ENCODE assay signal across 9 cellular contexts in the genomic region with DNA sequence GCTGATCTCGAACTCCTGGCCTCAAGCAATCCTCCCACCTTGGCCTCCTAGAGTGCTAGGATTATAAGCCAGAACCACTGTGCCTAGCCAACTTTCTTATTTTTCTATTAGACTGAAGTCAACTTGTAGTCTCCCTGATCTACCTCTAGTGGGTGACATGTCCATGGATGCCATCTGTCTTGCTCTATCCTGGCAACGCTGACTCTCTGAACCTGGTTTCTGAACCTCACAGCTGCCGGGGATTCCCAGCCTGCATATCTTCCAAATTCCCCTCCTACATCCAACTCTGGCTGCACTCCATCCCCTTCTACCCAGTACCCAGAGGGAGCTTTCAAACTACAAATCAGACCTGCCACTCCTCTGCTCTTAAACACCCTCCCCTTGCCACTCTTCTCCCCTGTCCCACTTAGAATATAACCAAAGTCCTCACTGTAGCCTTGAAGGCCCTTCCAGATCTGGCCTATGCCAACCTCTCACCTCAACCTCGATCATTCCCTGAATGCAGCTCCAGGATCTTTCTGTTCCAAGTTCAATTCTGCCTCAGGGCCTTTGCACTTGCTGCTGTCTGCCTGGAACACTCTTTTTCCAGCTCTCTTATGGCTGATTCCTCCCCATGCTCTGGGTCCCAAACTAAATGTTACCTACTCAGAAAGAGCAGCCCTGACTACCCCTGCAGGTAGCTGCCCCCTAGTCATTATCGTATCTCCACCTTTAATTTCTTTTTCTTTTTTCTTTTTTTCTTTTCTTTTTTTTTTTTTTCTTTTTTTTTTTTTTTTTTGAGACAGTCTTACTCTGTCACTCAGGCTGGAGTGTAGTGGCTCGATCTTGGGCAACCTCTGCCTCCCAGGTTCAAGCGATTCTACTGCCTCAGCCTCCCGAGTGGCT. TPM values are rescaled to one million over a fixed set of nuclear protein-coding genes. Genes with fewer than 3 reads are reported as not detected.
DNase-seq lines count a peak whose midpoint lies in the region; ATAC-seq and TF ChIP-seq lines count a peak whose summit lies in the region.
"Had no signal": no experiment of that assay in that cellular context is flagged by ENCODE, and none has a peak within 500 bp of the region (broad histone marks: within the 10 kb centered on the region; RNA-seq: fewer than 3 reads in every experiment).

No MANE protein-coding gene starts in this region.

- H3K9me3 Mint-ChIP-seq in brain: peaks cover 0 to 4% (median 0%) of the 10 kb centered on the region in 5 experiments

- no peak overlapping the region for H3K4me3 ChIP-seq in SK-N-SH (ENCODE audit: low read depth in 2 of 2, low read length in 1 of 2)
- no peak overlapping the region for H3K4me3 ChIP-seq in trophoblast cell (ENCODE audit: low read depth, low read length)
- H3K4me3 ChIP-seq: gastrocnemius medialis had no signal

- no peak overlapping the region for H2BK5ac ChIP-seq in trophoblast cell (ENCODE audit: low read depth, low read length, poor library complexity)

- no peak overlapping the region for H2AFZ ChIP-seq in SK-N-SH (ENCODE audit: low read depth)
- no peak overlapping the region for H2AFZ ChIP-seq in trophoblast cell (ENCODE audit: insufficient read depth, low read length, poor library complexity)

- H3K9ac ChIP-seq in SK-N-SH (no peak overlapping the region), trophoblast cell (ENCODE audit: low read length) (no peak overlapping the region)

- no peak overlapping the region for H2BK120ac ChIP-seq in trophoblast cell (ENCODE audit: insufficient read depth, low read length, poor library complexity)

- no peak overlapping the region for H4K91ac ChIP-seq in trophoblast cell (ENCODE audit: low read depth, low read length)

- H2BK12ac ChIP-seq in trophoblast cell (ENCODE audit: low read length): no peak overlapping the region

- no peak overlapping the region for H3K18ac ChIP-seq in trophoblast cell (ENCODE audit: low read length)

- no peak for ATAC-seq in SK-N-SH treated with all-trans-retinoic acid at 6 μM for 48 hours
- no peak for ATAC-seq in HG03045 (IDR thresholded peaks at IDR 0.05; ENCODE audit: unreplicated experiment)
- ATAC-seq: gastrocnemius medialis had no signal

- H3K23ac ChIP-seq in trophoblast cell (ENCODE audit: low read length): no peak overlapping the region

- H3K4me2 ChIP-seq in SK-N-SH (no peak overlapping the region), trophoblast cell (ENCODE audit: low read length) (no peak overlapping the region)

- POLR2A ChIA-PET in SK-N-SH (lab: Yijun Ruan, JAX): no interaction called here

- peaks cover 48% of the 10 kb centered on the region for H3K36me3 Mint-ChIP-seq in brain

- DNase-seq in SK-N-SH: peak; percentile 34
- DNase-seq in trophoblast cell: peak; percentile 6 to 47
- no peak for DNase-seq in NCI-H2081 (lab: John Stamatoyannopoulos, UW)
- DNase-seq: gastrocnemius medialis, NCI-H1436, T-helper 1 cell had no signal

- H3K4me3 Mint-ChIP-seq in brain: peak overlapping the region; percentile 58 to 96 (median 62)

- peaks cover 0 to 12% of the 10 kb centered on the region in 2 experiments for H3K36me3 ChIP-seq in SK-N-SH (replicated peaks in 1 of 2; ENCODE audit: control insufficient read depth in 1 of 2, insufficient read depth in 2 of 2, low read length in 1 of 2)
- H3K36me3 ChIP-seq in trophoblast cell (ENCODE audit: control insufficient read depth in 1 of 2, insufficient read depth in 2 of 2, low read length in 2 of 2): peaks cover 8 to 10% of the 10 kb centered on the region in 2 experiments

- peak overlapping the region in 3 of 5 experiments; percentile 61 to 76 (median 65) for H3K27ac Mint-ChIP-seq in brain

- H3K27ac ChIP-seq in SK-N-SH (ENCODE audit: low read depth in 2 of 2, low read length in 1 of 2) (no peak overlapping the region), trophoblast cell (ENCODE audit: low read depth, low read length) (no peak overlapping the region)
- H3K27ac ChIP-seq: gastrocnemius medialis had no signal

- H3K27me3 ChIP-seq in SK-N-SH (ENCODE audit: insufficient read depth): no peaks in the 10 kb centered on the region
- H3K27me3 ChIP-seq in trophoblast cell (ENCODE audit: insufficient read depth, low read length): no peaks in the 10 kb centered on the region

- 89% methylated on average over 8 of the region's 8 CpGs for WGBS in SK-N-SH (ENCODE audit: low lambda C conversion rate)
- WGBS in trophoblast cell (ENCODE audit: extremely low coverage, insufficient coverage, insufficient read length): no CpG with 5 or more reads among the region's 8 CpGs

- H3K9me3 ChIP-seq in SK-N-SH (no peaks in the 10 kb centered on the region), trophoblast cell (ENCODE audit: insufficient read depth, low read depth, low read length) (no peaks in the 10 kb centered on the region)
- H3K9me3 ChIP-seq: gastrocnemius medialis had no signal

- H3K27me3 Mint-ChIP-seq in brain: peaks cover 6% of the 10 kb centered on the region

- CTCF ChIA-PET in SK-N-SH (lab: Yijun Ruan, JAX): interaction anchor here (1.3 to 1.5 kb wide), 2 partner anchors 16 to 36 kb away, joined by 3 read pairs; partner anchors contain the start of genes ALKBH6 and SDHAF1

- H3K4ac ChIP-seq in trophoblast cell (ENCODE audit: low read depth, low read length): no peak overlapping the region

- peaks cover 2% of the 10 kb centered on the region for H3F3A ChIP-seq in SK-N-SH (replicated peaks; ENCODE audit: insufficient read depth)

- H4K8ac ChIP-seq in trophoblast cell (ENCODE audit: low read depth, low read length): no peak overlapping the region

- H3K9me2 ChIP-seq in SK-N-SH: no peaks in the 10 kb centered on the region

- peak; percentile 24; the same call in 1 of the 2 replicates for TF ChIP-seq RAD21 in SK-N-SH (IDR thresholded peaks at IDR 0.05; ENCODE audit: low read length)

- H3K14ac ChIP-seq in trophoblast cell (ENCODE audit: low read length): no peak overlapping the region

- TF ChIP-seq CTCF in SK-N-SH (IDR thresholded peaks at IDR 0.05): peak; percentile 7; the same call in 1 of the 2 replicates
- TF ChIP-seq CTCF in brain (conservative IDR thresholded peaks at IDR 0.05): no peak

- no peaks in the 10 kb centered on the region for H4K20me1 ChIP-seq in SK-N-SH (ENCODE audit: insufficient read depth)

- no peak for TF ChIP-seq EP300 in SK-N-SH (IDR thresholded peaks at IDR 0.05; ENCODE audit: borderline replicate concordance in 1 of 2, low read depth in 1 of 2, low read length in 1 of 2)

- H2AK5ac ChIP-seq in trophoblast cell (ENCODE audit: low read length): no peak overlapping the region

- H4K12ac ChIP-seq in trophoblast cell (ENCODE audit: low read depth, low read length): no peak overlapping the region

- H3K4me1 Mint-ChIP-seq in brain: peaks cover 44% of the 10 kb centered on the region

- H3K79me2 ChIP-seq in SK-N-SH (ENCODE audit: insufficient read depth) (0 out of 2 replicates have a peak, but pooled peaks cover 5% of the 10 kb centered on the region), trophoblast cell (ENCODE audit: control insufficient read depth, insufficient read depth, low read length, poor library complexity) (no peaks in the 10 kb centered on the region)

- H3K4me1 ChIP-seq in SK-N-SH (ENCODE audit: control insufficient read depth in 1 of 2, insufficient read depth in 2 of 2, low read depth in 1 of 2, low read length in 1 of 2): peaks cover 0 to 3% of the 10 kb centered on the region in 2 experiments; a peak in 1 of 4 replicates
- peaks cover 2 to 12% of the 10 kb centered on the region in 2 experiments for H3K4me1 ChIP-seq in trophoblast cell (ENCODE audit: control insufficient read depth in 1 of 2, insufficient read depth in 2 of 2, low read length in 2 of 2)
- H3K4me1 ChIP-seq: gastrocnemius medialis had no signal

- peaks cover 2% of the 10 kb centered on the region for H3K79me1 ChIP-seq in trophoblast cell (ENCODE audit: low read length)

TF ChIP-seq in SK-N-SH treated with all-trans-retinoic acid at 6 μM for 48 hours, 23 proteins besides CTCF, POLR2A, EP300 and RAD21 (continues in another document):
- no peak for TF ChIP-seq ZNF70 (CRISPR knock-in tag; IDR thresholded peaks at IDR 0.05)
- TF ChIP-seq SNAI2 (CRISPR knock-in tag; IDR thresholded peaks at IDR 0.05): no peak
- no peak for TF ChIP-seq PPARA (CRISPR knock-in tag; IDR thresholded peaks at IDR 0.05; ENCODE audit: borderline replicate concordance)

RNA-seq across cellular contexts. Expression of gene CLIP3, which starts 2.2 kb away (rescaled TPM):
- 7.1 and 13.1 TPM in 2 replicates for polyA plus RNA-seq in SK-N-SH (2012; rRNA removed)
- 7.3 and 9.1 TPM in 2 replicates for polyA plus RNA-seq in SK-N-SH (2012; cell fraction: cytosol; rRNA removed)
- 17.5 and 22.4 TPM in 2 replicates for polyA plus RNA-seq in SK-N-SH (2012; cell fraction: nucleus; rRNA removed)
- 319 TPM for polyA plus RNA-seq in brain (ENCODE audit: insufficient read depth, low read depth, low replicate concordance)
- 16.4 and 17.5 TPM in 2 replicates for polyA plus RNA-seq in trophoblast cell (2013)

RNA-seq across cellular contexts. Expression of gene ALKBH6, which starts 16.5 kb away (rescaled TPM):
- polyA plus RNA-seq in SK-N-SH (2012; rRNA removed) (29.9 and 30.7 TPM in 2 replicates), brain (ENCODE audit: insufficient read depth, low read depth, low replicate concordance) (17.7 TPM)
- polyA plus RNA-seq in SK-N-SH (2012; cell fraction: cytosol; rRNA removed): 19.8 and 21.2 TPM in 2 replicates
- 133 and 254 TPM in 2 replicates for polyA plus RNA-seq in SK-N-SH (2012; cell fraction: nucleus; rRNA removed)
- 30.7 and 31.2 TPM in 2 replicates for polyA plus RNA-seq in trophoblast cell (2013)

RNA-seq across cellular contexts. Expression of gene SYNE4, which starts 21.9 kb away (rescaled TPM):
- polyA plus RNA-seq in SK-N-SH (2012; rRNA removed) (0.48 and 0.58 TPM in 2 replicates), brain (ENCODE audit: insufficient read depth, low read depth, low replicate concordance) (0.81 TPM)
- polyA plus RNA-seq in SK-N-SH (2012; cell fraction: cytosol; rRNA removed): 0.04 and 0.05 TPM in 2 replicates
- polyA plus RNA-seq in SK-N-SH (2012; cell fraction: nucleus; rRNA removed): 5.1 and 5.3 TPM in 2 replicates
- polyA plus RNA-seq in trophoblast cell (2013): 10.3 and 10.8 TPM in 2 replicates

RNA-seq across cellular contexts. Expression of gene THAP8, which starts 23.6 kb away (rescaled TPM):
- polyA plus RNA-seq in SK-N-SH (2012; rRNA removed): 6.2 and 6.3 TPM in 2 replicates
- polyA plus RNA-seq in SK-N-SH (2012; cell fraction: cytosol; rRNA removed): 2.3 and 4.8 TPM in 2 replicates
- 3.9 and 4.2 TPM in 2 replicates for polyA plus RNA-seq in SK-N-SH (2012; cell fraction: nucleus; rRNA removed)
- 24.8 TPM for polyA plus RNA-seq in brain (ENCODE audit: insufficient read depth, low read depth, low replicate concordance)
- polyA plus RNA-seq in trophoblast cell (2013): 4.8 and 5.3 TPM in 2 replicates

RNA-seq across cellular contexts. Expression of gene WDR62, which starts 24.2 kb away (rescaled TPM):
- polyA plus RNA-seq in SK-N-SH (2012; rRNA removed) (5.0 and 5.3 TPM in 2 replicates), brain (ENCODE audit: insufficient read depth, low read depth, low replicate concordance) (16.5 TPM)
- polyA plus RNA-seq in SK-N-SH (2012; cell fraction: cytosol; rRNA removed): 1.6 and 3.4 TPM in 2 replicates
- 20.4 and 27.2 TPM in 2 replicates for polyA plus RNA-seq in SK-N-SH (2012; cell fraction: nucleus; rRNA removed)
- 7.6 and 7.7 TPM in 2 replicates for polyA plus RNA-seq in trophoblast cell (2013)

Comparison
In these comparisons a context has a peak if more than half of its experiments do, and no peak if none do; other contexts are left out.
1. DNase-seq: peak in SK-N-SH (single experiment) and trophoblast cell (2 of 2); none in NCI-H2081 (0 of 2).
2. RNA of gene CLIP3, which starts 2.2 kb away (polyA plus RNA-seq): 319 TPM in brain (single experiment); 7.1 to 22.4 TPM in SK-N-SH; every median in the first group is over 10 times any median in the second.